8 cellular contexts compared by ENCODE assay signal in the genomic region with DNA sequence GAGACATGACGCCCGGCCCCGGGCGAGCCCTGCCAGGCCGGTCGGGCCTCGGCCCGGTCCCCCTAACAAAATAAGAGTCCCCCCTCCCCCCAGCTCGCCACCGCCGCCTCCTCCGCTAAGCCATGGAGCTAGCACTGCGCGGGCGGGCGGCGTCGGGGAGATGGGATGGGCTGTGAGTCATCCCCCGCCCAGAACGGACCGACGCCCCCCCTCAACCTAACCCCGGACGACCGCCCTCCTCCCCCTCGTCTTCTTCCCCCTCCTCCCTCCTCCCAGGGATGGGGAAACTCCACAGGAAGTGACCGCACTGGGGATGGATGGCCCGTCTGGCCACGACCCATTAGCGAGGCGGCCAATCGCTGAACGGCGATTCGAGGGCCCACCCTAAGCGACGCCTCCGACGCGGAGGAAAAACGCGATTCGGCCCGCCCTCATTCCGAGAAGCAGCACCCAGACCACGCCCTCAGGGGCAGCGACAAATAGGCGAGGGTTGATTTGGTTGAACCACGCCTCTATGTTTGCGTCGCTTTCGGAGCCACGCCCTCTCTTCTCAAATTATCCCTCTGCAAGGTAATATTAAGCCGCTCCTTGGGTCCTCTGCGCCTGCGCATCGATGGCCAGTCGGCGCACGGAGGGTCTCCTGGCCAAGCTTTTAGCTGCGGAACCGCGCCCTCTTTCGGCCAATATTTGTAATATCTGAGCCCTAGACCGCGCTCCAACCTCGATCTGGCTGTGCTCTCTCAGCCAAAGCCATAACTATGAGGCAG. TPM values are rescaled to one million over a fixed set of nuclear protein-coding genes. Genes with fewer than 3 reads are reported as not detected.
DNase-seq lines count a peak whose midpoint lies in the region; ATAC-seq and TF ChIP-seq lines count a peak whose summit lies in the region.

Gene TFE3 (minus strand): TSS at position 138 of the 767 bp plus-strand sequence. CDS start 131 bp downstream, at position 7.

- peak; percentile 72 for TF ChIP-seq CTCF in H9 (conservative IDR thresholded peaks at IDR 0.05)

- H2BK12ac ChIP-seq in H9 (ENCODE audit: insufficient read length, low read depth, low read length), result no peak within 1 kb of the TSS

- H2BK5ac ChIP-seq in H9 (ENCODE audit: insufficient read length, low read length), result no peak within 1 kb of the TSS

- peaks cover 66 to 69% of the 10 kb centered on the region in 2 experiments for H3K9me3 Mint-ChIP-seq in H9
- no peaks in the 10 kb centered on the region for H3K9me3 Mint-ChIP-seq in natural killer cell treated with Interleukin-12 subunit alpha and Interleukin-12 subunit beta and Interleukin-15 and Interleukin-18, amount 100 ng/mL, for 72 hours

- H2AFZ ChIP-seq in H9 (ENCODE audit: low read length), result no peak within 1 kb of the TSS

- no peak within 1 kb of the TSS for H4K5ac ChIP-seq in H9 (ENCODE audit: insufficient read length, low read depth, low read length)

- H3K23me2 ChIP-seq in H9 (ENCODE audit: insufficient read length, low read depth, low read length, poor library complexity, severe bottlenecking), result peaks cover 7% of the 10 kb centered on the region

- H3K23ac ChIP-seq in H9 (ENCODE audit: insufficient read length, low read depth, low read length), result no peak within 1 kb of the TSS

- no peaks in the 10 kb centered on the region for H3K27me3 ChIP-seq in H9 (ENCODE audit: insufficient read depth, low read length)

- H4K8ac ChIP-seq in H9 (replicated peaks; ENCODE audit: insufficient read length, low read depth, low read length), result no peak within 1 kb of the TSS

- peaks cover 2% of the 10 kb centered on the region; the same call in 1 of the 2 replicates for H3K27me3 Mint-ChIP-seq in H9 (ENCODE audit: low read depth)
- H3K27me3 Mint-ChIP-seq in natural killer cell treated with Interleukin-12 subunit alpha and Interleukin-12 subunit beta and Interleukin-15 and Interleukin-18, amount 100 ng/mL, for 72 hours, result no peaks in the 10 kb centered on the region

- peaks cover 13 to 34% (median 22%) of the 10 kb centered on the region in 3 experiments for H3K36me3 Mint-ChIP-seq in H9 (ENCODE audit: insufficient read depth in 1 of 3, low read depth in 3 of 3)
- H3K36me3 Mint-ChIP-seq in natural killer cell treated with Interleukin-12 subunit alpha and Interleukin-12 subunit beta and Interleukin-15 and Interleukin-18, amount 100 ng/mL, for 72 hours, result no peaks in the 10 kb centered on the region

- H4K91ac ChIP-seq in H9 (ENCODE audit: insufficient read length, low read depth, low read length), result no peak within 1 kb of the TSS

- H3K56ac ChIP-seq in H9 (ENCODE audit: insufficient read length, low read depth, low read length), result no peak within 1 kb of the TSS

- H2BK15ac ChIP-seq in H9 (ENCODE audit: low read depth, low read length), result no peak within 1 kb of the TSS

- no peak within 1 kb of the TSS for H3K4ac ChIP-seq in H9 (ENCODE audit: low read depth, low read length)

- H3T11ph ChIP-seq in H9 (ENCODE audit: low read length), result no peak within 1 kb of the TSS

- no CpG with 5 or more reads among the region's 67 CpGs for WGBS in H9 (ENCODE audit: extremely low coverage, insufficient read length, low lambda C conversion rate)

- peaks cover 12% of the 10 kb centered on the region; the same call in 1 of the 2 replicates for H3K79me2 ChIP-seq in H9 (ENCODE audit: insufficient read depth, low read length)

- H2BK120ac ChIP-seq in H9 (ENCODE audit: low read depth, low read length, poor library complexity, severe bottlenecking), result no peak within 1 kb of the TSS

- H3K9me3 ChIP-seq in H9 (ENCODE audit: control insufficient read depth, low read depth, low read length), result no peaks in the 10 kb centered on the region

- H3K27ac ChIP-seq in H9 (ENCODE audit: insufficient read length, low read depth, low read length), result peak within 1 kb of the TSS; percentile 76

- H3K4me1 ChIP-seq in H9 (ENCODE audit: insufficient read depth, low read length), result peaks cover 5% of the 10 kb centered on the region

- peak within 1 kb of the TSS; percentile 96 for H3K4me2 ChIP-seq in H9 (ENCODE audit: insufficient read depth, insufficient read length, low read length)

- ATAC-seq in natural killer cell treated with Interleukin-12 subunit alpha and Interleukin-12 subunit beta and Interleukin-15 and Interleukin-18, amount 100 ng/mL, for 72 hours, result peak; percentile 95
- ATAC-seq in stimulated activated naive CD8-positive, alpha-beta T cell treated with anti-CD3 and anti-CD28 coated beads, Interleukin-15, Interleukin-2, amounts not matched to agents 100 U/mL and 50 U/mL, for 24 hours, result peak; percentile 93

- no peaks in the 10 kb centered on the region for H4K20me1 ChIP-seq in H9 (ENCODE audit: control insufficient read depth, insufficient read depth, insufficient read length)

- H3K4me1 Mint-ChIP-seq in H9, result peaks cover 20 to 21% of the 10 kb centered on the region in 2 experiments
- H3K4me1 Mint-ChIP-seq in natural killer cell treated with Interleukin-12 subunit alpha and Interleukin-12 subunit beta and Interleukin-15 and Interleukin-18, amount 100 ng/mL, for 72 hours (ENCODE audit: low read depth in 2 of 2), result peaks cover 28 to 39% of the 10 kb centered on the region in 2 donors

- H3K14ac ChIP-seq in H9 (ENCODE audit: insufficient read depth, low read length), result no peak within 1 kb of the TSS; the same call in 1 of the 2 replicates

- H2AK5ac ChIP-seq in H9 (ENCODE audit: insufficient read length, low read length), result no peak within 1 kb of the TSS

- H2BK20ac ChIP-seq in H9 (ENCODE audit: low read depth, low read length, poor library complexity, severe bottlenecking), result no peak within 1 kb of the TSS

- DNase-seq in ELR (ENCODE audit: low read depth) (peak; percentile 98), H9 (peak; percentile 98), M059J (ENCODE audit: low read depth) (peak; percentile 99), SHP77 (lab: John Stamatoyannopoulos, UW) (peak; percentile 96 to 97), fibroblast of peridontal ligament (ENCODE audit: extremely low read depth) (peak; percentile 99)
- peak; percentile 93 for DNase-seq in activated effector memory CD4-positive, alpha-beta T cell treated with Interleukin-2 at 50 U/mL for 16 hours
- peak; percentile 95 for DNase-seq in natural killer cell treated with Interleukin-12 subunit alpha and Interleukin-12 subunit beta and Interleukin-15 and Interleukin-18, amount 100 ng/mL, for 72 hours (ENCODE audit: low spot score)
- DNase-seq in stimulated activated naive CD8-positive, alpha-beta T cell treated with anti-CD3 and anti-CD28 coated beads, Interleukin-15, Interleukin-2, amounts not matched to agents 100 U/mL and 50 U/mL, for 24 hours, result peak; percentile 92

- H3K27ac Mint-ChIP-seq in H9, result peak within 1 kb of the TSS; percentile 89 to 98 (median 93)
- H3K27ac Mint-ChIP-seq in natural killer cell treated with Interleukin-12 subunit alpha and Interleukin-12 subunit beta and Interleukin-15 and Interleukin-18, amount 100 ng/mL, for 72 hours, result peak within 1 kb of the TSS; percentile 85 to 95

- peak within 1 kb of the TSS; percentile 89 for H3K9ac ChIP-seq in H9 (ENCODE audit: extremely low read depth, insufficient read length, low read length)

- peaks cover 2% of the 10 kb centered on the region for H3K79me1 ChIP-seq in H9 (ENCODE audit: insufficient read depth, low read depth, low read length, poor library complexity, severe bottlenecking)

- H3K4me3 Mint-ChIP-seq in H9, result peak within 1 kb of the TSS; percentile 90 to 96
- H3K4me3 Mint-ChIP-seq in natural killer cell treated with Interleukin-12 subunit alpha and Interleukin-12 subunit beta and Interleukin-15 and Interleukin-18, amount 100 ng/mL, for 72 hours, result peak within 1 kb of the TSS; percentile 94

- H3K18ac ChIP-seq in H9 (ENCODE audit: insufficient read length, low read depth, low read length), result peak within 1 kb of the TSS; percentile 64

RNA-seq across cellular contexts. Expression of gene TFE3, which starts in this region (rescaled TPM):
- total RNA-seq in H9 (2021), result 58.9 and 59.8 TPM in 2 replicates
- 40.9 and 71.6 TPM in 2 replicates for total RNA-seq in M059J (2014; rRNA removed; shearing (Covaris generic))
- 10 to 100 TPM; 38.6 to 45.6 TPM for total RNA-seq in natural killer cell treated with Interleukin-12 subunit alpha and Interleukin-12 subunit beta and Interleukin-15 and Interleukin-18, amount 100 ng/mL, for 72 hours

Comparison
In these comparisons a context has a peak if more than half of its experiments do, and no peak if none do; other contexts are left out.
1. Peak in every context shown above with its lines: DNase-seq, ATAC-seq and H3K27ac ChIP-seq.